In genomic region chr19:47746129-47746528, GRCh38 we compare ENCODE assay signal across 8 cellular contexts. TPM values are rescaled to one million over a fixed set of nuclear protein-coding genes. Genes with fewer than 3 reads are reported as not detected.
DNase-seq lines count a peak whose midpoint lies in the region; ATAC-seq and TF ChIP-seq lines count a peak whose summit lies in the region.
"Not testable (repeated sequence)": the region's sequence is repeated elsewhere in the genome, so short reads cannot be mapped to it uniquely, and the experiment has no call there.
"Had no signal": no experiment of that assay in that cellular context is flagged by ENCODE, and none has a peak within 500 bp of the region (broad histone marks: within the 10 kb centered on the region; RNA-seq: fewer than 3 reads in every experiment).

No MANE protein-coding gene starts in this region.

- whole genome bisulfite sequencing in GM23248 (ENCODE audit: low coverage in 1 of 2, low lambda C conversion rate in 2 of 2, missing lambda C conversion rate in 2 of 2), 2 experiments = 28 to 34% methylated on average over 15 to 17 of the region's 17 CpGs
- whole genome bisulfite sequencing in body of pancreas, 2 donors = 50 to 57% methylated on average over 17 of the region's 17 CpGs
- WGBS in thyroid gland, 2 donors = 58 to 68% methylated on average over 17 of the region's 17 CpGs

- not testable (repeated sequence) for H3K27me3 ChIP-seq in GM23248 (replicated peaks; ENCODE audit: insufficient read depth); SU-DHL-6 (ENCODE audit: low read length); body of pancreas; thyroid gland

- not testable (repeated sequence) for H3K36me3 Mint-ChIP-seq in glutamatergic neuron (ENCODE audit: unreplicated experiment)
- peaks cover 26% of the 10 kb centered on the region for H3K36me3 Mint-ChIP-seq in nephron (ENCODE audit: low read depth)

- TF ChIP-seq CTCF in SU-DHL-6 (IDR thresholded peaks at IDR 0.05; ENCODE audit: insufficient read depth, low read length, poor library complexity, severe bottlenecking); body of pancreas (IDR thresholded peaks at IDR 0.05); glutamatergic neuron (IDR thresholded peaks at IDR 0.05; ENCODE audit: partially characterized antibody, unreplicated experiment); nephron (IDR thresholded peaks at IDR 0.05; ENCODE audit: unreplicated experiment in 3 of 3); thyroid gland (IDR thresholded peaks at IDR 0.05): not testable (repeated sequence)

- peak overlapping the region; percentile 93 for H3K4me3 Mint-ChIP-seq in glutamatergic neuron (ENCODE audit: unreplicated experiment)
- peak overlapping the region; percentile 96 to 99 (median 98) for H3K4me3 Mint-ChIP-seq in nephron

- in situ Hi-C loops in GM23248 (cut with MboI) = not testable (repeated sequence)

- H3K27ac ChIP-seq in GM23248; SU-DHL-6 (ENCODE audit: low read depth, low read length); thyroid gland: not testable (repeated sequence)
- peak overlapping the region in 2 of 4 donors; percentile 92 to 99 for H3K27ac ChIP-seq in body of pancreas

- H3K4me1 ChIP-seq in GM23248 (ENCODE audit: insufficient read depth) (peaks cover 27% of the 10 kb centered on the region), body of pancreas (peaks cover 48% of the 10 kb centered on the region), thyroid gland (peaks cover 21 to 34% of the 10 kb centered on the region in 2 donors)

- H3K9me3 Mint-ChIP-seq in glutamatergic neuron (ENCODE audit: unreplicated experiment); nephron: not testable (repeated sequence)

- peak overlapping the region; percentile 92 for H3K4me2 ChIP-seq in GM23248 (ENCODE audit: unreplicated experiment)
- peak overlapping the region; percentile 74 for H3K4me2 ChIP-seq in SU-DHL-6 (ENCODE audit: low read depth, low read length, poor library complexity, severe bottlenecking)

- not testable (repeated sequence) for TF ChIP-seq POLR2A in body of pancreas (IDR thresholded peaks at IDR 0.05); thyroid gland (IDR thresholded peaks at IDR 0.05)

- not testable (repeated sequence) for H3K9me3 ChIP-seq in GM23248 (ENCODE audit: low read depth); SU-DHL-6 (ENCODE audit: insufficient read depth, low read length); body of pancreas; thyroid gland

- not testable (repeated sequence) for H4K20me1 ChIP-seq in GM23248 (ENCODE audit: insufficient read depth); SU-DHL-6 (ENCODE audit: low read depth, low read length)

- DNase-seq in GM23248, body of pancreas, glutamatergic neuron, thyroid gland: not testable (repeated sequence)

- not testable (repeated sequence) for ATAC-seq in body of pancreas

- peaks cover 11% of the 10 kb centered on the region for H3K27me3 Mint-ChIP-seq in glutamatergic neuron (ENCODE audit: unreplicated experiment)
- H3K27me3 Mint-ChIP-seq in nephron (ENCODE audit: low read depth) = not testable (repeated sequence)

- H3K9me2 ChIP-seq in GM23248 (ENCODE audit: insufficient read depth); SU-DHL-6 (replicated peaks; ENCODE audit: insufficient read depth, low read length): not testable (repeated sequence)

- H3K79me2 ChIP-seq in GM23248 (ENCODE audit: insufficient read depth) (peaks cover 42% of the 10 kb centered on the region), SU-DHL-6 (ENCODE audit: insufficient read depth, low read length) (peaks cover 32% of the 10 kb centered on the region)

- H3F3A ChIP-seq in GM23248 (ENCODE audit: insufficient read depth) = peaks cover 27% of the 10 kb centered on the region
- not testable (repeated sequence) for H3F3A ChIP-seq in SU-DHL-6 (ENCODE audit: insufficient read depth)

- not testable (repeated sequence) for H2AFZ ChIP-seq in GM23248; SU-DHL-6 (ENCODE audit: low read depth, low read length, severe bottlenecking)

- peaks cover 14% of the 10 kb centered on the region for H3K36me3 ChIP-seq in GM23248 (ENCODE audit: low read depth)
- not testable (repeated sequence) for H3K36me3 ChIP-seq in SU-DHL-6 (ENCODE audit: low read length)
- peaks cover 12 to 14% of the 10 kb centered on the region in 2 donors for H3K36me3 ChIP-seq in body of pancreas (replicated peaks in 1 of 2; ENCODE audit: insufficient read depth in 1 of 2, low read depth in 2 of 2)
- H3K36me3 ChIP-seq in thyroid gland = peaks cover 28 to 45% of the 10 kb centered on the region in 2 donors

- H3K9ac ChIP-seq in GM23248 (peak overlapping the region; percentile 87), SU-DHL-6 (ENCODE audit: low read length) (peak overlapping the region; percentile 85)

- not testable (repeated sequence) for H3K27ac Mint-ChIP-seq in glutamatergic neuron (ENCODE audit: unreplicated experiment)
- peak overlapping the region; percentile 87 to 99 (median 96) for H3K27ac Mint-ChIP-seq in nephron

- H3K4me3 ChIP-seq in GM23248 (peak overlapping the region; percentile 83), SU-DHL-6 (ENCODE audit: insufficient read depth, low read length, poor library complexity, severe bottlenecking) (peak overlapping the region; percentile 94), body of pancreas (peak overlapping the region; percentile 63 to 64), thyroid gland (replicated peaks in 1 of 3) (peak overlapping the region in 2 of 3 donors; percentile 71 to 93)

- not testable (repeated sequence) for H3K4me1 Mint-ChIP-seq in glutamatergic neuron (ENCODE audit: low read depth, unreplicated experiment)
- H3K4me1 Mint-ChIP-seq in nephron = peaks cover 24% of the 10 kb centered on the region

- intact Hi-C loops in body of pancreas (cut with DNase I) = not testable (repeated sequence)
- intact Hi-C loops in thyroid gland (cut with DNase I) = loop anchor here (5.0 kb wide), 1 partner anchor 34 kb away; the partner anchor contains the start of gene EHD2

RNA-seq across cellular contexts. Expression of gene NOP53, which starts 0.8 kb away (rescaled TPM):
- total RNA-seq in GM23248 (2014; rRNA removed; shearing (Covaris generic)) = 58.3 and 62.8 TPM in 2 replicates
- 39.8 and 40.7 TPM in 2 replicates for polyA plus RNA-seq in GM23248 (2016; fragmentation: Nextera tagmentation; extraction: Ambion mirVana)
- total RNA-seq in body of pancreas = 100 to 1,000 TPM; 436 to 761 TPM
- total RNA-seq in glutamatergic neuron (ENCODE audit: unreplicated experiment) = 163 TPM
- 100 to 1,000 TPM; 278 to 531 (median 461) TPM for total RNA-seq in thyroid gland

RNA-seq across cellular contexts. Expression of gene SELENOW, which starts 32.4 kb away (rescaled TPM):
- total RNA-seq in GM23248 (2014; rRNA removed; shearing (Covaris generic)) = 436 and 571 TPM in 2 replicates
- polyA plus RNA-seq in GM23248 (2016; fragmentation: Nextera tagmentation; extraction: Ambion mirVana) = 558 and 561 TPM in 2 replicates
- total RNA-seq in body of pancreas (100 to 1,000 TPM; 189 to 296 TPM), glutamatergic neuron (ENCODE audit: unreplicated experiment) (291 TPM), thyroid gland (100 to 1,000 TPM; 256 to 919 (median 484) TPM)

RNA-seq across cellular contexts. Expression of gene EHD2, which starts 32.9 kb away (rescaled TPM):
- 163 and 169 TPM in 2 replicates for total RNA-seq in GM23248 (2014; rRNA removed; shearing (Covaris generic))
- 498 and 517 TPM in 2 replicates for polyA plus RNA-seq in GM23248 (2016; fragmentation: Nextera tagmentation; extraction: Ambion mirVana)
- total RNA-seq in body of pancreas = 10 to 100 TPM; 41.2 to 66.3 TPM
- total RNA-seq in glutamatergic neuron (ENCODE audit: unreplicated experiment) = 7.6 TPM
- total RNA-seq in thyroid gland = 10 to 100 TPM; 41.9 to 48.0 (median 44.3) TPM

RNA-seq across cellular contexts. Expression of gene TPRX1, which starts 58.2 kb away (rescaled TPM):
- not detected in 2 replicates for total RNA-seq in GM23248 (2014; rRNA removed; shearing (Covaris generic))
- polyA plus RNA-seq in GM23248 (2016; fragmentation: Nextera tagmentation; extraction: Ambion mirVana) = not detected in 2 replicates
- not detected for total RNA-seq in body of pancreas
- total RNA-seq in glutamatergic neuron (ENCODE audit: unreplicated experiment) = not detected
- not detected for total RNA-seq in thyroid gland
- total RNA-seq: LHCN-M2, sciatic nerve had no signal
